Comparison of ENCODE assay signal across 8 cellular contexts in genomic region chr16:66961065-66961744, GRCh38. TPM values are rescaled to one million over a fixed set of nuclear protein-coding genes. Genes with fewer than 3 reads are reported as not detected.
A peak's percentile ranks its signal among the peaks of the same experiment; 100 is the strongest.
DNase-seq lines count a peak whose midpoint lies in the region; ATAC-seq and TF ChIP-seq lines count a peak whose summit lies in the region.

CES3 (plus strand) TSS chr16:66961266; CDS start chr16:66961308, 42 bp downstream.

- POLR2A ChIA-PET in activated CD4-positive, alpha-beta T cell treated with anti-CD3 and anti-CD28 coated beads for 36 hours (lab: Charles Lee): no interaction called here

- TF ChIP-seq POLR2A in stomach (IDR thresholded peaks at IDR 0.05): no peak

- H3K36me3 ChIP-seq in endodermal cell (ENCODE audit: control insufficient read depth, insufficient read depth, low read length) (no peaks in the 10 kb centered on the region), mucosa of rectum (ENCODE audit: control insufficient read depth in 2 of 2, insufficient read depth in 2 of 2, low read length in 2 of 2) (peaks cover 17 to 26% of the 10 kb centered on the region in 2 donors), stomach (no peaks in the 10 kb centered on the region)

- DNase-seq in 8988T: peak; percentile 86
- DNase-seq in NCI-H460 (ENCODE audit: extremely low read depth, low read depth): peak; percentile 73
- DNase-seq in activated CD4-positive, alpha-beta T cell treated with anti-CD3 and anti-CD28 coated beads for 36 hours: peak; percentile 86
- DNase-seq in endodermal cell: peak; percentile 96
- DNase-seq in stomach: peak; percentile 71

- CTCF ChIA-PET in activated CD4-positive, alpha-beta T cell treated with anti-CD3 and anti-CD28 coated beads for 36 hours (lab: Charles Lee): interaction anchor here (0.5 to 2.1 kb wide), 13 partner anchors 10 to 485 kb away, joined by 3 to 8 read pairs (median 4); no protein-coding TSS in a partner anchor

- TF ChIP-seq EP300 in stomach (IDR thresholded peaks at IDR 0.05): no peak

- H3K4me1 Mint-ChIP-seq in activated CD4-positive, alpha-beta T cell treated with anti-CD3 and anti-CD28 coated beads for 36 hours: peaks cover 13% of the 10 kb centered on the region
- H3K4me1 Mint-ChIP-seq in endodermal cell: peaks cover 7% of the 10 kb centered on the region

- H3K9me3 ChIP-seq in endodermal cell (ENCODE audit: control insufficient read depth, low read length) (no peaks in the 10 kb centered on the region), mucosa of rectum (ENCODE audit: control insufficient read depth in 2 of 2, low read length in 2 of 2) (no peaks in the 10 kb centered on the region), stomach (no peaks in the 10 kb centered on the region)

- no peak within 1 kb of the TSS for H3K9ac ChIP-seq in endodermal cell (ENCODE audit: extremely low read depth, low read length, poor library complexity, severe bottlenecking)
- H3K9ac ChIP-seq in mucosa of rectum (ENCODE audit: low read depth in 1 of 2, low read length in 2 of 2): peak within 1 kb of the TSS; percentile 72 to 85

- no peak within 1 kb of the TSS for H3K4me3 Mint-ChIP-seq in activated CD4-positive, alpha-beta T cell treated with anti-CD3 and anti-CD28 coated beads for 36 hours
- H3K4me3 Mint-ChIP-seq in endodermal cell: peak within 1 kb of the TSS; percentile 46

- intact Hi-C loops in activated CD4-positive, alpha-beta T cell treated with anti-CD3 and anti-CD28 coated beads for 36 hours (cut with DNase I, micrococcal nuclease): no loop called here
- intact Hi-C loops in stomach (cut with DNase I; ENCODE audit: low total_unique reads): no loop called here

- ATAC-seq in HG03064 (IDR thresholded peaks at IDR 0.05; ENCODE audit: low read depth, unreplicated experiment): peak; percentile 63
- ATAC-seq in activated CD4-positive, alpha-beta T cell treated with anti-CD3 and anti-CD28 coated beads for 36 hours: peak; percentile 96

- peak within 1 kb of the TSS; percentile 58 for H3K27ac Mint-ChIP-seq in activated CD4-positive, alpha-beta T cell treated with anti-CD3 and anti-CD28 coated beads for 36 hours
- no peak within 1 kb of the TSS for H3K27ac Mint-ChIP-seq in endodermal cell

- peak within 1 kb of the TSS; percentile 37 for H3K4me3 ChIP-seq in endodermal cell (ENCODE audit: low read length)
- H3K4me3 ChIP-seq in mucosa of rectum (ENCODE audit: low read length in 2 of 2): peak within 1 kb of the TSS; percentile 85 to 89
- H3K4me3 ChIP-seq in stomach: peak within 1 kb of the TSS in 1 of 4 donors; percentile 1

- H3K27me3 ChIP-seq in endodermal cell (ENCODE audit: control insufficient read depth, insufficient read depth, low read length, poor library complexity, severe bottlenecking): no peaks in the 10 kb centered on the region
- no peaks in the 10 kb centered on the region for H3K27me3 ChIP-seq in mucosa of rectum (ENCODE audit: control insufficient read depth in 2 of 2, insufficient read depth in 2 of 2, low read length in 2 of 2)
- peaks cover 0 to 16% (median 0%) of the 10 kb centered on the region in 3 donors for H3K27me3 ChIP-seq in stomach

- H3K4me1 ChIP-seq in endodermal cell (ENCODE audit: control insufficient read depth, insufficient read depth, low read length) (no peaks in the 10 kb centered on the region), mucosa of rectum (ENCODE audit: control insufficient read depth in 2 of 2, insufficient read depth in 2 of 2, low read length in 2 of 2) (peaks cover 22 to 38% of the 10 kb centered on the region in 2 donors), stomach (peaks cover 0 to 26% (median 11%) of the 10 kb centered on the region in 4 donors)

- TF ChIP-seq CTCF in GM12873 (IDR thresholded peaks at IDR 0.05; ENCODE audit: insufficient read depth, low read depth, low read length, missing control alignments) (peak; percentile 91), endodermal cell (conservative IDR thresholded peaks at IDR 0.05) (peak; percentile 98), stomach (IDR thresholded peaks at IDR 0.05) (peak in 5 of 7 experiments; percentile 21 to 67 (median 48))

- H3K27ac ChIP-seq in endodermal cell (ENCODE audit: low read depth, low read length) (no peak within 1 kb of the TSS), mucosa of rectum (ENCODE audit: low read depth in 2 of 2, low read length in 2 of 2) (peak within 1 kb of the TSS; percentile 79 to 90), stomach (peak within 1 kb of the TSS in 3 of 5 donors; percentile 15 to 72 (median 66))

- WGBS in endodermal cell (ENCODE audit: insufficient coverage in 1 of 2, insufficient read length in 1 of 2), 2 experiments: 61 to 62% methylated on average over 7 to 16 of the region's 16 CpGs
- 60 to 74% (median 71%) methylated on average over 14 to 16 of the region's 16 CpGs for WGBS in stomach, 5 donors

- H3K36me3 Mint-ChIP-seq in activated CD4-positive, alpha-beta T cell treated with anti-CD3 and anti-CD28 coated beads for 36 hours (ENCODE audit: low read depth): no peaks in the 10 kb centered on the region
- H3K36me3 Mint-ChIP-seq in endodermal cell (ENCODE audit: low read depth): no peaks in the 10 kb centered on the region

- no peaks in the 10 kb centered on the region for H3K9me3 Mint-ChIP-seq in activated CD4-positive, alpha-beta T cell treated with anti-CD3 and anti-CD28 coated beads for 36 hours (ENCODE audit: low read depth)
- H3K9me3 Mint-ChIP-seq in endodermal cell: no peaks in the 10 kb centered on the region

- no peaks in the 10 kb centered on the region for H3K27me3 Mint-ChIP-seq in activated CD4-positive, alpha-beta T cell treated with anti-CD3 and anti-CD28 coated beads for 36 hours
- peaks cover 26% of the 10 kb centered on the region for H3K27me3 Mint-ChIP-seq in endodermal cell (ENCODE audit: insufficient read depth)

RNA-seq across cellular contexts. Expression of gene CES3, which starts in this region (rescaled TPM):
- total RNA-seq in NCI-H460 (2014; rRNA removed; shearing (Covaris generic)): 0.42 and 0.55 TPM in 2 replicates
- polyA plus RNA-seq in NCI-H460 (2014; cell fraction: nucleus; rRNA removed): 1.5 and 2.3 TPM in 2 replicates
- total RNA-seq in activated CD4-positive, alpha-beta T cell treated with anti-CD3 and anti-CD28 coated beads for 36 hours: 1 to 10 TPM; 1.6 to 1.9 TPM
- 1 to 10 TPM; 2.7 to 3.8 TPM for total RNA-seq in endodermal cell
- 6.9 TPM for polyA plus RNA-seq in endodermal cell (2013, experiment 1 of 2)
- 3.8 TPM for polyA plus RNA-seq in endodermal cell (2013, experiment 2 of 2)
- total RNA-seq in stomach: 100 to 1,000 TPM in 1 of 5 donors, 10 to 100 TPM in 1, 1 to 10 TPM in 1, under 1 TPM in 1, not detected in 1; 0.37 to 145 (median 8.3) TPM
- polyA plus RNA-seq in stomach: 1 to 10 TPM in 1 of 3 donors, under 1 TPM in 1, not detected in 1; 0.56 to 2.8 TPM

Comparison
In these comparisons a context has a peak if more than half of its experiments do, and no peak if none do; other contexts are left out.
1. CTCF ChIP-seq: peak in every context shown above with its lines; median percentile 98 in endodermal cell; 91 in GM12873; 48 in stomach.